ENCODE assay signal across 34 cellular contexts in genomic region chr5:84162695-84163094, GRCh38.
"Had no signal": no experiment of that assay in that cellular context is flagged by ENCODE, and none has a peak within 500 bp of the region (broad histone marks: within the 10 kb centered on the region; RNA-seq: fewer than 3 reads in every experiment).

No MANE protein-coding gene starts in this region.

- H3K9me3 ChIP-seq: MG63 had no signal

- H3K27me3 ChIP-seq: MG63 had no signal

- H3K4me3 ChIP-seq: MG63 had no signal

- H3K36me3 ChIP-seq: MG63 had no signal

- DNase-seq: Karpas-422, Kasumi-1, MG63, MM.1S, MV-4-11, NCI-H1048, NCI-H1092, NCI-H1092 treated with DMSO at 0.1 percent for 48 hours, NCI-H1105, NCI-H1105 treated with DMSO at 0.1 percent for 48 hours, NCI-H1417, NCI-H1417 treated with DMSO at 0.1 percent for 48 hours, NCI-H1436, NCI-H1436 treated with DMSO at 0.1 percent for 48 hours, NCI-H146, NCI-H1694, NCI-H1694 treated with DMSO at 0.1 percent for 48 hours, NCI-H187, NCI-H187 treated with DMSO at 0.1 percent for 48 hours, NCI-H1930, NCI-H2029, NCI-H2029 treated with DMSO at 0.1 percent for 48 hours, NCI-H2081, NCI-H2081 treated with DMSO at 0.1 percent for 48 hours, NCI-H2107, NCI-H2171, NCI-H2171 treated with DMSO at 0.1 percent for 48 hours, NCI-H2227 treated with DMSO at 0.1 percent for 48 hours, NCI-H226, NCI-H345, NCI-H446, NCI-H446 treated with DMSO at 0.1 percent for 48 hours, NCI-H510A, NCI-H510A treated with DMSO at 0.1 percent for 48 hours had no signal
